Comparison of ENCODE assay signal across 1 cellular context in genomic region chr4:139177888-139178609, GRCh38.
A peak's percentile ranks its signal among the peaks of the same experiment; 100 is the strongest.
TF ChIP-seq lines count a peak whose summit lies in the region.

No MANE protein-coding gene starts in this region.

TF ChIP-seq in HEK293, 187 proteins besides CTCF, POLR2A, EP300 and RAD21 (continued from another document and continues in another):
- TF ChIP-seq REST (tag by site-specific recombination; IDR thresholded peaks at IDR 0.05): 0 out of 2 replicates have a peak, but pooled peaks have one; percentile 19
- peak; percentile 62 for TF ChIP-seq SP2 (tag by site-specific recombination; IDR thresholded peaks at IDR 0.05)
- TF ChIP-seq ZNF560 (tag by site-specific recombination; IDR thresholded peaks at IDR 0.05; ENCODE audit: borderline replicate concordance): no peak
- peak; percentile 60; the same call in 1 of the 2 replicates for TF ChIP-seq KLF10 (tag by site-specific recombination; IDR thresholded peaks at IDR 0.05)
- no peak for TF ChIP-seq ZNF561 (tag by site-specific recombination; IDR thresholded peaks at IDR 0.05; ENCODE audit: borderline replicate concordance)
- TF ChIP-seq, protein P1, sequence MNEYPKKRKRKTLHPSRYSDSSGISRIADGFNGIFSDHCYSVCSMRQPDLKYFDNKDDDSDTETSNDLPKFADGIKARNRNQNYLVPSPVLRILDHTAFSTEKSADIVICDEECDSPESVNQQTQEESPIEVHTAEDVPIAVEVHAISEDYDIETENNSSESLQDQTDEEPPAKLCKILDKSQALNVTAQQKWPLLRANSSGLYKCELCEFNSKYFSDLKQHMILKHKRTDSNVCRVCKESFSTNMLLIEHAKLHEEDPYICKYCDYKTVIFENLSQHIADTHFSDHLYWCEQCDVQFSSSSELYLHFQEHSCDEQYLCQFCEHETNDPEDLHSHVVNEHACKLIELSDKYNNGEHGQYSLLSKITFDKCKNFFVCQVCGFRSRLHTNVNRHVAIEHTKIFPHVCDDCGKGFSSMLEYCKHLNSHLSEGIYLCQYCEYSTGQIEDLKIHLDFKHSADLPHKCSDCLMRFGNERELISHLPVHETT (tag by site-specific recombination; IDR thresholded peaks at IDR 0.05): no peak
- TF ChIP-seq, protein P2, sequence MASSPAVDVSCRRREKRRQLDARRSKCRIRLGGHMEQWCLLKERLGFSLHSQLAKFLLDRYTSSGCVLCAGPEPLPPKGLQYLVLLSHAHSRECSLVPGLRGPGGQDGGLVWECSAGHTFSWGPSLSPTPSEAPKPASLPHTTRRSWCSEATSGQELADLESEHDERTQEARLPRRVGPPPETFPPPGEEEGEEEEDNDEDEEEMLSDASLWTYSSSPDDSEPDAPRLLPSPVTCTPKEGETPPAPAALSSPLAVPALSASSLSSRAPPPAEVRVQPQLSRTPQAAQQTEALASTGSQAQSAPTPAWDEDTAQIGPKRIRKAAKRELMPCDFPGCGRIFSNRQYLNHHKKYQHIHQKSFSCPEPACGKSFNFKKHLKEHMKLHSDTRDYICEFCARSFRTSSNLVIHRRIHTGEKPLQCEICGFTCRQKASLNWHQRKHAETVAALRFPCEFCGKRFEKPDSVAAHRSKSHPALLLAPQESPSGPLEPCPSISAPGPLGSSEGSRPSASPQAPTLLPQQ (tag by site-specific recombination; IDR thresholded peaks at IDR 0.05): peak; percentile 28; the same call in 1 of the 2 replicates
- TF ChIP-seq ZNF501 (tag by site-specific recombination; IDR thresholded peaks at IDR 0.05): 0 out of 2 replicates have a peak, but pooled peaks have one; percentile 37
- no peak for TF ChIP-seq ZNF121 (tag by site-specific recombination; IDR thresholded peaks at IDR 0.05)
- TF ChIP-seq ZFP37 (tag by site-specific recombination; IDR thresholded peaks at IDR 0.05): peak; percentile 28; the same call in 1 of the 2 replicates
- TF ChIP-seq ZBTB20 (tag by site-specific recombination; IDR thresholded peaks at IDR 0.05): no peak
- TF ChIP-seq ZEB2 (tag by site-specific recombination; IDR thresholded peaks at IDR 0.05): no peak
- TF ChIP-seq ZNF449 (tag by site-specific recombination; IDR thresholded peaks at IDR 0.05): peak; percentile 94
- peak; percentile 7; the same call in 1 of the 2 replicates for TF ChIP-seq ZIC2 (tag by site-specific recombination; IDR thresholded peaks at IDR 0.05)
- TF ChIP-seq ZBTB10 (tag by site-specific recombination; IDR thresholded peaks at IDR 0.05): 0 out of 2 replicates have a peak, but pooled peaks have one; percentile 13
- peak; percentile 91 for TF ChIP-seq ZBTB8A (tag by site-specific recombination; IDR thresholded peaks at IDR 0.05)
- no peak for TF ChIP-seq ZSCAN23 (tag by site-specific recombination; IDR thresholded peaks at IDR 0.05)
- TF ChIP-seq ZNF214 (tag by site-specific recombination; IDR thresholded peaks at IDR 0.05; ENCODE audit: borderline replicate concordance): no peak
- no peak for TF ChIP-seq ZNF18 (tag by site-specific recombination; IDR thresholded peaks at IDR 0.05)
- TF ChIP-seq ZBTB21 (tag by site-specific recombination; IDR thresholded peaks at IDR 0.05): no peak
- TF ChIP-seq, protein P3, sequence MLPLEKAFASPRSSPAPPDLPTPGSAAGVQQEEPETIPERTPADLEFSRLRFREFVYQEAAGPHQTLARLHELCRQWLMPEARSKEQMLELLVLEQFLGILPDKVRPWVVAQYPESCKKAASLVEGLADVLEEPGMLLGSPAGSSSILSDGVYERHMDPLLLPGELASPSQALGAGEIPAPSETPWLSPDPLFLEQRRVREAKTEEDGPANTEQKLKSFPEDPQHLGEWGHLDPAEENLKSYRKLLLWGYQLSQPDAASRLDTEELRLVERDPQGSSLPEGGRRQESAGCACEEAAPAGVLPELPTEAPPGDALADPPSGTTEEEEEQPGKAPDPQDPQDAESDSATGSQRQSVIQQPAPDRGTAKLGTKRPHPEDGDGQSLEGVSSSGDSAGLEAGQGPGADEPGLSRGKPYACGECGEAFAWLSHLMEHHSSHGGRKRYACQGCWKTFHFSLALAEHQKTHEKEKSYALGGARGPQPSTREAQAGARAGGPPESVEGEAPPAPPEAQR (tag by site-specific recombination; IDR thresholded peaks at IDR 0.05): no peak
- TF ChIP-seq ZFP69B (tag by site-specific recombination; IDR thresholded peaks at IDR 0.05): 0 out of 2 replicates have a peak, but pooled peaks have one; percentile 20
- peak; percentile 73 for TF ChIP-seq ZXDB (tag by site-specific recombination; IDR thresholded peaks at IDR 0.05)
- TF ChIP-seq GFI1B (tag by site-specific recombination; IDR thresholded peaks at IDR 0.05): no peak
- no peak for TF ChIP-seq ZNF169 (tag by site-specific recombination; IDR thresholded peaks at IDR 0.05)
- TF ChIP-seq ZBTB48 (tag by site-specific recombination; IDR thresholded peaks at IDR 0.05): no peak
- TF ChIP-seq ZNF776 (tag by site-specific recombination; IDR thresholded peaks at IDR 0.05; ENCODE audit: borderline replicate concordance): no peak
- peak; percentile 37; the same call in 1 of the 2 replicates for TF ChIP-seq ZFHX2 (tag by site-specific recombination; conservative IDR thresholded peaks at IDR 0.05)
- TF ChIP-seq ZNF423 (tag by site-specific recombination; IDR thresholded peaks at IDR 0.05): 0 out of 2 replicates have a peak, but pooled peaks have one; percentile 44
- TF ChIP-seq, protein P4, sequence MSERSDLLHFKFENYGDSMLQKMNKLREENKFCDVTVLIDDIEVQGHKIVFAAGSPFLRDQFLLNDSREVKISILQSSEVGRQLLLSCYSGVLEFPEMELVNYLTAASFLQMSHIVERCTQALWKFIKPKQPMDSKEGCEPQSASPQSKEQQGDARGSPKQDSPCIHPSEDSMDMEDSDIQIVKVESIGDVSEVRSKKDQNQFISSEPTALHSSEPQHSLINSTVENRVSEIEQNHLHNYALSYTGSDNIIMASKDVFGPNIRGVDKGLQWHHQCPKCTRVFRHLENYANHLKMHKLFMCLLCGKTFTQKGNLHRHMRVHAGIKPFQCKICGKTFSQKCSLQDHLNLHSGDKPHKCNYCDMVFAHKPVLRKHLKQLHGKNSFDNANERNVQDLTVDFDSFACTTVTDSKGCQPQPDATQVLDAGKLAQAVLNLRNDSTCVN (tag by site-specific recombination; optimal IDR thresholded peaks at IDR 0.05): peak; percentile 43
- no peak for TF ChIP-seq ZNF155 (tag by site-specific recombination; IDR thresholded peaks at IDR 0.05)
- TF ChIP-seq INSM2 (tag by site-specific recombination; IDR thresholded peaks at IDR 0.05): no peak
- no peak for TF ChIP-seq ZNF221 (tag by site-specific recombination; IDR thresholded peaks at IDR 0.05; ENCODE audit: borderline replicate concordance)
- TF ChIP-seq ZNF670 (tag by site-specific recombination; IDR thresholded peaks at IDR 0.05; ENCODE audit: low read depth): no peak
- TF ChIP-seq ZSCAN30 (tag by site-specific recombination; IDR thresholded peaks at IDR 0.05): peak; percentile 57
- TF ChIP-seq ZNF2 (tag by site-specific recombination; IDR thresholded peaks at IDR 0.05): peak; percentile 13; the same call in 1 of the 2 replicates
- TF ChIP-seq IKZF3 (tag by site-specific recombination; IDR thresholded peaks at IDR 0.05): peak; percentile 5; the same call in 1 of the 2 replicates
- 0 out of 2 replicates have a peak, but pooled peaks have one; percentile 35 for TF ChIP-seq TRIM28 (IDR thresholded peaks at IDR 0.05; ENCODE audit: borderline replicate concordance, low read length)
- TF ChIP-seq ZNF10 (tag by site-specific recombination; IDR thresholded peaks at IDR 0.05): no peak
- no peak for TF ChIP-seq ZNF596 (tag by site-specific recombination; IDR thresholded peaks at IDR 0.05)
- peak; percentile 22; the same call in 1 of the 2 replicates for TF ChIP-seq ZNF629 (tag by site-specific recombination; IDR thresholded peaks at IDR 0.05)
- TF ChIP-seq, protein P5, sequence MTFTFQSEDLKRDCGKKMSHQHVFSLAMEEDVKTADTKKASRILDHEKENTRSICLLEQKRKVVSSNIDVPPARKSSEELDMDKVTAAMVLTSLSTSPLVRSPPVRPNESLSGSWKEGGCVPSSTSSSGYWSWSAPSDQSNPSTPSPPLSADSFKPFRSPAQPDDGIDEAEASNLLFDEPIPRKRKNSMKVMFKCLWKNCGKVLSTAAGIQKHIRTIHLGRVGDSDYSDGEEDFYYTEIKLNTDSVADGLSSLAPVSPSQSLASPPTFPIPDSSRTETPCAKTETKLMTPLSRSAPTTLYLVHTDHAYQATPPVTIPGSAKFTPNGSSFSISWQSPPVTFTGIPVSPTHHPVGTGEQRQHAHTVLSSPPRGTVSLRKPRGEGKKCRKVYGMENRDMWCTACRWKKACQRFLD (tag by site-specific recombination; IDR thresholded peaks at IDR 0.05): 0 out of 2 replicates have a peak, but pooled peaks have one; percentile 2
- no peak for TF ChIP-seq ZNF146 (tag by site-specific recombination; IDR thresholded peaks at IDR 0.05)
